8 cellular contexts compared by ENCODE assay signal in the genomic region with DNA sequence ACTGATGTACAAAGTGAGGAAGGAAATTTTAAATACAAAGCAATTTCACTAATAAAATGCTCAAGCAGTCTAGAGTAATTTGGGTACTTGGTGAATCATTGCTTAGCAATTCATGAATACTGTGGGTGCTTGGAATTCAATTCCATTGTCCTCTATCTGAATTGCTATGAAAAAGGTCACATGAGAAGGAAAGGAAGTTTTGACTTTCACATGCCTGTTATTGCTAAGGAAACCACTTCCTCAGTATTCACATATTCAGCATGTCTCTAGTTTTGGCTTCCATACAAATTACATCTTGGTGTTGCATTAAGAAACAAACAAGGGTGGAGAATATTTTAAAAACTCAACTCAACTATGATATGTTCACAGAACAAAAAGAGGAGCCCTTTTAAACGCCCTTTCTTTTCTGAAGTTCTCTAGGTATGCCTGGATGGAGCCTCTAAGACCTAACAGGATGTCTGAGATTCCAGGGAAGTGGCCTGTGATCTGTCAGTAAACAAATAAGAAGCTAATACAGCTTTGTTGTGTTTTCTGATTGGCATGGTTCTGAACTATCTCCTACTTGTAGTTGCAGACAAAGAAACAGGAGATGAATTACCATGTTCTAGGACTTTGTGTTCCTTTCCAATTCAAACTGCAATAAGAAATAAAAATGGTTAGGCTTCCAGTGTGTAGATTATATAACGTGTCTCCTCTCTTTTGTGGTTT.
DNase-seq lines count a peak whose midpoint lies in the region; ATAC-seq and TF ChIP-seq lines count a peak whose summit lies in the region.

No MANE protein-coding gene starts in this region.

- TF ChIP-seq CTCF in esophagus muscularis mucosa (IDR thresholded peaks at IDR 0.05) = no peak

- H3K4me3 ChIP-seq in esophagus muscularis mucosa (no peak overlapping the region), neuron (ENCODE audit: low read length) (peak overlapping the region; percentile 11)

- H3K9me3 ChIP-seq in esophagus muscularis mucosa (no peaks in the 10 kb centered on the region), neuron (ENCODE audit: low read length) (no peaks in the 10 kb centered on the region)

- H3K27me3 ChIP-seq in esophagus muscularis mucosa (no peaks in the 10 kb centered on the region), neuron (ENCODE audit: insufficient read depth, low read length) (no peaks in the 10 kb centered on the region)

- no peak for TF ChIP-seq POLR2A in esophagus muscularis mucosa (IDR thresholded peaks at IDR 0.05; ENCODE audit: low read depth)

- H3K4me1 ChIP-seq in esophagus muscularis mucosa = peaks cover 20 to 47% (median 32%) of the 10 kb centered on the region in 4 donors
- H3K4me1 ChIP-seq in neuron (ENCODE audit: insufficient read depth, low read length) = peaks cover 47% of the 10 kb centered on the region

- WGBS in esophagus muscularis mucosa = 43% methylated on average over 2 of the region's 2 CpGs

- no peak for ATAC-seq in HG03460 (IDR thresholded peaks at IDR 0.05; ENCODE audit: unreplicated experiment)
- ATAC-seq in GM18858 (IDR thresholded peaks at IDR 0.05; ENCODE audit: unreplicated experiment) = no peak
- ATAC-seq in GM21423 (IDR thresholded peaks at IDR 0.05; ENCODE audit: unreplicated experiment) = no peak

- peak overlapping the region; percentile 64 to 74 (median 70) for H3K27ac ChIP-seq in esophagus muscularis mucosa (replicated peaks in 1 of 4)

- intact Hi-C loops in esophagus muscularis mucosa (cut with DNase I) = loop anchor here (5.0 kb wide), 1 partner anchor 57 kb away; no protein-coding TSS in a partner anchor

- peak overlapping the region; percentile 17 for H2AFZ ChIP-seq in neuron (ENCODE audit: low read depth, low read length)

- no peaks in the 10 kb centered on the region for H3K36me3 ChIP-seq in esophagus muscularis mucosa
- no peaks in the 10 kb centered on the region for H3K36me3 ChIP-seq in neuron (ENCODE audit: insufficient read depth, low read length)

- no peak for TF ChIP-seq EP300 in esophagus muscularis mucosa (IDR thresholded peaks at IDR 0.05)

- peak; percentile 20 for DNase-seq in Ammon's horn (ENCODE audit: low spot score)
- DNase-seq in RPMI7951 (ENCODE audit: low read depth) = peak; percentile 91
- no peak for DNase-seq in esophagus muscularis mucosa (ENCODE audit: extremely low spot score)
- no peak for DNase-seq in SHP77 (lab: John Stamatoyannopoulos, UW)

Comparison
In these comparisons a context has a peak if more than half of its experiments do, and no peak if none do; other contexts are left out.
1. DNase-seq: peak in Ammon's horn (single experiment) and RPMI7951 (single experiment); none in esophagus muscularis mucosa (single experiment) and SHP77 (0 of 2).